Comparison of ENCODE assay signal across 7 cellular contexts in the genomic region with DNA sequence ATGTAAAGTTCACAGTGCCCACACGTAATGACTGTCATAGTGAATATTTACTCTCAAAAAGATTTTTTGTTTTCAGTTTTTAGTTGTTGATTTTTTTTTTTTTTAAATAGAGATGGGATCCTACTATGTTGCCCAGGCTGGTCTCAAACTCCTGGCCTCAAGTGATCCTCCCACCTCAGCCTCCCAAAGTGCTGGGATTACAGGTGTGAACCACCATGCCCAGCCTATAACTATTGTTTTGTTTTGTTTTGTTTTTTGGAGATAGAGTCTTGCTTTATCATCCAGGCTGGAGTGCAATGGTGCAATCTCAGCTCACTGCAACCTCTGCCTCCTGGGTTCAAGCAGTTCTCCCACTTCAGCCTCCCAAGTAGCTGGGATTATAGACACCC. TPM values are rescaled to one million over a fixed set of nuclear protein-coding genes. Genes with fewer than 3 reads are reported as not detected.
A peak's percentile ranks its signal among the peaks of the same experiment; 100 is the strongest.
DNase-seq lines count a peak whose midpoint lies in the region; ATAC-seq, FAIRE-seq and TF ChIP-seq lines count a peak whose summit lies in the region.
"Not testable (repeated sequence)": the region's sequence is repeated elsewhere in the genome, so short reads cannot be mapped to it uniquely, and the experiment has no call there.

No MANE protein-coding gene starts in this region.

- BruUV-seq in K562 (replicated peaks; lab: Mats Ljungman, UMichigan): not testable (repeated sequence)

- in situ Hi-C loops in K562 (cut with MboI): not testable (repeated sequence)

- not testable (repeated sequence) for H4K20me1 ChIP-seq in K562 (replicated peaks; ENCODE audit: control insufficient read depth, insufficient read depth, low read length); keratinocyte (ENCODE audit: control insufficient read depth, extremely low read depth, insufficient read depth, low read length)

- not testable (repeated sequence) for H3K9ac ChIP-seq in K562 (ENCODE audit: insufficient read depth in 1 of 2, low read depth in 2 of 2, low read length in 2 of 2)
- H3K9ac ChIP-seq in keratinocyte (ENCODE audit: control insufficient read depth, extremely low read depth, insufficient read depth, low read length): peak overlapping the region; percentile 17

- TF ChIP-seq POLR2A in K562 (conservative IDR thresholded peaks at IDR 0.05); prostate gland (IDR thresholded peaks at IDR 0.05): not testable (repeated sequence)

- H3K9me3 Mint-ChIP-seq in chondrocyte (ENCODE audit: low read depth); mesothelial cell of epicardium: not testable (repeated sequence)

- not testable (repeated sequence) for TF ChIP-seq EP300 in K562 (IDR thresholded peaks at IDR 0.05; ENCODE audit: low read length)

- not testable (repeated sequence) for ATAC-seq in K562

- H3K9me3 ChIP-seq in K562 (replicated peaks; ENCODE audit: control insufficient read depth, insufficient read depth, low read depth, low read length); keratinocyte (ENCODE audit: control insufficient read depth, low read depth, low read length); prostate gland; thymus (ENCODE audit: control insufficient read depth): not testable (repeated sequence)

- FAIRE-seq in K562 (lab: Jason Lieb, UNC); keratinocyte (lab: Jason Lieb, UNC): not testable (repeated sequence)

- POLR2A ChIA-PET in RWPE1 (lab: Yijun Ruan, JAX; ENCODE audit: low non-redundant PET) (interaction anchor here (0.6 kb wide), 1 partner anchor 11 kb away, joined by 3 read pairs; no protein-coding TSS in a partner anchor), K562 (lab: Yijun Ruan, JAX) (interaction anchor here (1.0 kb wide), 1 partner anchor 80 kb away, joined by 3 read pairs; no protein-coding TSS in a partner anchor)

- not testable (repeated sequence) for H3K36me3 ChIP-seq in K562 (ENCODE audit: control insufficient read depth, insufficient read depth, low read length); prostate gland; thymus (ENCODE audit: control insufficient read depth, insufficient read depth)
- peaks cover 9 to 23% of the 10 kb centered on the region in 2 experiments for H3K36me3 ChIP-seq in keratinocyte (ENCODE audit: control insufficient read depth in 2 of 2, extremely low read depth in 1 of 2, insufficient read depth in 2 of 2, low read length in 2 of 2)

- H3K4me3 Mint-ChIP-seq in chondrocyte (ENCODE audit: unreplicated experiment); mesothelial cell of epicardium: not testable (repeated sequence)

- intact Hi-C loops in K562 (cut with micrococcal nuclease); prostate gland (cut with DNase I): not testable (repeated sequence)

- not testable (repeated sequence) for H3K4me2 ChIP-seq in K562 (ENCODE audit: insufficient read depth, low read length); keratinocyte (ENCODE audit: control insufficient read depth, extremely low read depth, insufficient read depth, low read depth, low read length)

- H2AFZ ChIP-seq in K562 (ENCODE audit: low read depth, low read length); keratinocyte (ENCODE audit: control insufficient read depth, low read length): not testable (repeated sequence)

- H3K27me3 Mint-ChIP-seq in chondrocyte (ENCODE audit: low read depth); mesothelial cell of epicardium (ENCODE audit: low read depth): not testable (repeated sequence)

- H3K36me3 Mint-ChIP-seq in chondrocyte (ENCODE audit: low read depth); mesothelial cell of epicardium: not testable (repeated sequence)

- H3K27ac Mint-ChIP-seq in chondrocyte (ENCODE audit: unreplicated experiment): peak overlapping the region; percentile 88
- H3K27ac Mint-ChIP-seq in mesothelial cell of epicardium: peak overlapping the region; percentile 94

- not testable (repeated sequence) for H3K4me1 ChIP-seq in K562 (replicated peaks in 1 of 2; ENCODE audit: control insufficient read depth in 2 of 2, insufficient read depth in 2 of 2, low read length in 2 of 2); prostate gland (replicated peaks); thymus (ENCODE audit: control insufficient read depth, insufficient read depth, low read length)
- H3K4me1 ChIP-seq in keratinocyte (ENCODE audit: control insufficient read depth, extremely low read depth, insufficient read depth, low read length): peaks cover 37% of the 10 kb centered on the region

- dilution Hi-C loops in keratinocyte (cut with MboI; ENCODE audit: extremely low pct_ligation_motif_present, low sequenced_read_pairs): not testable (repeated sequence)

- H3K27ac ChIP-seq in RWPE1: peak overlapping the region; percentile 76
- H3K27ac ChIP-seq in K562 (ENCODE audit: extremely low read depth, low read depth, low read length): not testable (repeated sequence)
- H3K27ac ChIP-seq in keratinocyte (ENCODE audit: control insufficient read depth, insufficient read depth, low read length): peak overlapping the region; percentile 74
- H3K27ac ChIP-seq in prostate gland: peak overlapping the region; percentile 25 to 34
- peak overlapping the region; percentile 52 for H3K27ac ChIP-seq in thymus (ENCODE audit: low read depth)

- H3K4me3 ChIP-seq in K562; keratinocyte (ENCODE audit: control insufficient read depth in 2 of 3, extremely low read depth in 1 of 3, insufficient read depth in 2 of 3, low read depth in 1 of 3, low read length in 3 of 3); prostate gland; thymus (ENCODE audit: low read length): not testable (repeated sequence)

- not testable (repeated sequence) for H3K9me1 ChIP-seq in K562 (ENCODE audit: control insufficient read depth, insufficient read depth, low read length); keratinocyte (ENCODE audit: control insufficient read depth, extremely low read depth, insufficient read depth, low read length)

- DNase-seq in RWPE1 (ENCODE audit: low spot score); K562 (ENCODE audit: extremely low read depth in 1 of 4, low spot score in 3 of 4); chondrocyte (ENCODE audit: low spot score); keratinocyte (ENCODE audit: low read depth, low spot score); mesothelial cell of epicardium (ENCODE audit: low spot score in 2 of 2, unreplicated experiment in 2 of 2); prostate gland (ENCODE audit: low spot score): not testable (repeated sequence)

- 29% methylated on average over 1 of the region's 1 CpG for WGBS in K562 (ENCODE audit: insufficient coverage, low coverage, missing lambda C conversion rate)
- 83% methylated on average over 1 of the region's 1 CpG for WGBS in prostate gland
- WGBS in thymus: 95% methylated on average over 1 of the region's 1 CpG

- H3K79me2 ChIP-seq in K562 (ENCODE audit: control insufficient read depth, insufficient read depth, low read length): not testable (repeated sequence)
- H3K79me2 ChIP-seq in keratinocyte (ENCODE audit: control insufficient read depth, insufficient read depth, low read length): peaks cover 66% of the 10 kb centered on the region

- peaks cover 38% of the 10 kb centered on the region for H3K4me1 Mint-ChIP-seq in chondrocyte (ENCODE audit: low read depth)
- peaks cover 29% of the 10 kb centered on the region for H3K4me1 Mint-ChIP-seq in mesothelial cell of epicardium

- CTCF ChIA-PET in RWPE1 (lab: Yijun Ruan, JAX): interaction anchor here (0.7 kb wide), 1 partner anchor 12 kb away, joined by 3 read pairs; no protein-coding TSS in a partner anchor
- CTCF ChIA-PET in K562 (lab: Yijun Ruan, JAX; ENCODE audit: low intra/inter-chr PET ratio): not testable (repeated sequence)

- TF ChIP-seq RAD21 in K562 (CRISPR knock-in tag; conservative IDR thresholded peaks at IDR 0.05 in 1 of 2, IDR thresholded peaks at IDR 0.05 in 1 of 2): not testable (repeated sequence)

- not testable (repeated sequence) for TF ChIP-seq CTCF in RWPE1 (conservative IDR thresholded peaks at IDR 0.05; ENCODE audit: low read depth); K562 (IDR thresholded peaks at IDR 0.05 in 2 of 3, conservative IDR thresholded peaks at IDR 0.05 in 1 of 3; ENCODE audit: insufficient read depth in 2 of 3, low read depth in 1 of 3, low read length in 3 of 3); chondrocyte (IDR thresholded peaks at IDR 0.05); keratinocyte (optimal IDR thresholded peaks at IDR 0.05 in 1 of 3, IDR thresholded peaks at IDR 0.05 in 1 of 3, conservative IDR thresholded peaks at IDR 0.05 in 1 of 3; ENCODE audit: extremely low read depth in 1 of 3, insufficient read depth in 2 of 3, low read length in 3 of 3); mesothelial cell of epicardium (IDR thresholded peaks at IDR 0.05; ENCODE audit: unreplicated experiment); prostate gland (IDR thresholded peaks at IDR 0.05)

- H3K27me3 ChIP-seq in K562 (ENCODE audit: control insufficient read depth in 2 of 2, insufficient read depth in 2 of 2, low read length in 2 of 2); keratinocyte (ENCODE audit: control insufficient read depth, extremely low read depth, insufficient read depth, low read length); prostate gland (replicated peaks; ENCODE audit: insufficient read depth); thymus (ENCODE audit: control insufficient read depth, insufficient read depth): not testable (repeated sequence)

RNA-seq across cellular contexts. Expression of a gene that starts 50.3 kb away (rescaled TPM):
- total RNA-seq in K562 (2011; cell fraction: chromatin; rRNA removed; ENCODE audit: low replicate concordance): not detected in 2 replicates
- total RNA-seq in K562 (2011; cell fraction: nucleolus; rRNA removed): not detected in 2 replicates
- total RNA-seq in K562 (2011; cell fraction: nucleoplasm; rRNA removed): not detected in 2 replicates
- not detected in 2 replicates for total RNA-seq in K562 (2014; rRNA removed)
- not detected in 2 replicates for total RNA-seq in K562 (2014; rRNA removed; fragmentation: Illumina TruSeq; extraction: Trizol)
- 0.60 TPM in 1 of 2 replicates, not detected in the other for total RNA-seq in K562 (2015; rRNA removed; fragmentation: Illumina TruSeq; extraction: Trizol)
- 0.69 and 0.76 TPM in 2 replicates for total RNA-seq in K562 (2021)
- polyA plus RNA-seq in K562 (2011; rRNA removed): not detected in 2 replicates
- polyA plus RNA-seq in K562 (2011; cell fraction: cytosol; rRNA removed): 0.07 TPM in 1 of 2 replicates, not detected in the other
- 0.04 TPM in 1 of 2 replicates, not detected in the other for polyA plus RNA-seq in K562 (2011; cell fraction: nucleus; rRNA removed)
- 0.10 and 0.11 TPM in 2 replicates for polyA plus RNA-seq in K562 (2012)
- not detected in 2 replicates for polyA plus RNA-seq in K562 (2014; fragmentation: Illumina TruSeq; extraction: Trizol)
- under 1 TPM in 1 of 2 experiments, not detected in 1; 0.01 TPM for polyA plus RNA-seq in K562 (2014; fragmentation: Nextera tagmentation; extraction: Ambion mirVana)
- not detected in 2 replicates for polyA plus RNA-seq in K562 (2014; rRNA removed)
- not detected in 2 replicates for polyA minus RNA-seq in K562 (2011; rRNA and poly(A)+ RNA removed)
- not detected in 2 replicates for polyA minus RNA-seq in K562 (2011; cell fraction: cytosol; rRNA and poly(A)+ RNA removed)
- polyA minus RNA-seq in K562 (2011; cell fraction: nucleus; rRNA and poly(A)+ RNA removed): not detected in 2 replicates
- 0.35 to 0.38 TPM in 2 of 3 replicates, not detected in the other for total RNA-seq in chondrocyte
- polyA plus RNA-seq in keratinocyte: 247 to 378 TPM (median 285 TPM) in 3 replicates
- 235 TPM for polyA plus RNA-seq in keratinocyte (2011; ENCODE audit: low read depth)
- 72.2 and 103 TPM in 2 replicates for polyA plus RNA-seq in keratinocyte (2011; cell fraction: cytosol; rRNA removed)
- 746 and 761 TPM in 2 replicates for polyA plus RNA-seq in keratinocyte (2011; cell fraction: nucleus; rRNA removed)
- polyA plus RNA-seq in keratinocyte (2012; ENCODE audit: low replicate concordance): 259 and 286 TPM in 2 replicates
- polyA minus RNA-seq in keratinocyte: 372 to 655 TPM (median 505 TPM) in 3 replicates
- polyA minus RNA-seq in keratinocyte (2011; cell fraction: cytosol; rRNA and poly(A)+ RNA removed): 399 TPM
- 732 and 1,291 TPM in 2 replicates for polyA minus RNA-seq in keratinocyte (2011; cell fraction: nucleus; rRNA and poly(A)+ RNA removed)
- 214 to 236 TPM (median 219 TPM) in 3 replicates for total RNA-seq in mesothelial cell of epicardium
- 100 to 1,000 TPM in 1 of 2 donors, 10 to 100 TPM in 1; 75.7 to 300 TPM for total RNA-seq in prostate gland
- polyA plus RNA-seq in thymus: 70.4 TPM

RNA-seq across cellular contexts. Expression of a gene that starts 55.9 kb away (rescaled TPM):
- 95.0 and 97.4 TPM in 2 replicates for total RNA-seq in K562 (2011; cell fraction: chromatin; rRNA removed; ENCODE audit: low replicate concordance)
- total RNA-seq in K562 (2011; cell fraction: nucleolus; rRNA removed): 43.9 and 44.3 TPM in 2 replicates
- 43.9 and 48.8 TPM in 2 replicates for total RNA-seq in K562 (2011; cell fraction: nucleoplasm; rRNA removed)
- 10.9 and 12.2 TPM in 2 replicates for total RNA-seq in K562 (2014; rRNA removed)
- 10.6 and 13.2 TPM in 2 replicates for total RNA-seq in K562 (2014; rRNA removed; fragmentation: Illumina TruSeq; extraction: Trizol)
- 9.7 and 10.4 TPM in 2 replicates for total RNA-seq in K562 (2015; rRNA removed; fragmentation: Illumina TruSeq; extraction: Trizol)
- 15.2 and 15.7 TPM in 2 replicates for total RNA-seq in K562 (2021)
- polyA plus RNA-seq in K562 (2011; rRNA removed): 9.4 and 9.6 TPM in 2 replicates
- polyA plus RNA-seq in K562 (2011; cell fraction: cytosol; rRNA removed): 7.2 and 7.5 TPM in 2 replicates
- polyA plus RNA-seq in K562 (2011; cell fraction: nucleus; rRNA removed): 9.5 and 12.7 TPM in 2 replicates
- polyA plus RNA-seq in K562 (2012): 5.7 and 6.1 TPM in 2 replicates
- 7.1 TPM in 2 replicates for polyA plus RNA-seq in K562 (2014; fragmentation: Illumina TruSeq; extraction: Trizol)
- 1 to 10 TPM; 1.6 to 1.7 TPM for polyA plus RNA-seq in K562 (2014; fragmentation: Nextera tagmentation; extraction: Ambion mirVana)
- 3.9 and 5.5 TPM in 2 replicates for polyA plus RNA-seq in K562 (2014; rRNA removed)
- 37.9 and 48.8 TPM in 2 replicates for polyA minus RNA-seq in K562 (2011; rRNA and poly(A)+ RNA removed)
- 16.8 and 28.3 TPM in 2 replicates for polyA minus RNA-seq in K562 (2011; cell fraction: cytosol; rRNA and poly(A)+ RNA removed)
- 21.0 and 31.0 TPM in 2 replicates for polyA minus RNA-seq in K562 (2011; cell fraction: nucleus; rRNA and poly(A)+ RNA removed)
- total RNA-seq in chondrocyte: 11.1 to 17.4 TPM (median 13.1 TPM) in 3 replicates
- polyA plus RNA-seq in keratinocyte: 9.4 to 13.1 TPM (median 13.0 TPM) in 3 replicates
- 6.4 TPM for polyA plus RNA-seq in keratinocyte (2011; ENCODE audit: low read depth)
- polyA plus RNA-seq in keratinocyte (2011; cell fraction: cytosol; rRNA removed): 6.5 and 9.4 TPM in 2 replicates
- 13.4 and 14.3 TPM in 2 replicates for polyA plus RNA-seq in keratinocyte (2011; cell fraction: nucleus; rRNA removed)
- 5.4 and 11.6 TPM in 2 replicates for polyA plus RNA-seq in keratinocyte (2012; ENCODE audit: low replicate concordance)
- 51.2 to 113 TPM (median 56.7 TPM) in 3 replicates for polyA minus RNA-seq in keratinocyte
- 9.4 TPM for polyA minus RNA-seq in keratinocyte (2011; cell fraction: cytosol; rRNA and poly(A)+ RNA removed)
- 31.1 and 79.9 TPM in 2 replicates for polyA minus RNA-seq in keratinocyte (2011; cell fraction: nucleus; rRNA and poly(A)+ RNA removed)
- total RNA-seq in mesothelial cell of epicardium: 9.4 to 12.8 TPM (median 10.3 TPM) in 3 replicates
- 10 to 100 TPM; 13.1 to 28.6 TPM for total RNA-seq in prostate gland
- polyA plus RNA-seq in thymus: 3.2 TPM

Comparison
In these comparisons a context has a peak if more than half of its experiments do, and no peak if none do; other contexts are left out.
1. RNA of a gene that starts 50.3 kb away (total RNA-seq): 75.7 to 300 TPM in prostate gland and 214 to 236 TPM in mesothelial cell of epicardium; 0.35 to 0.38 TPM in chondrocyte and 0.60 to 0.76 TPM in K562; every median in the first group is over 10 times any median in the second.